ENCODE assay signal across 21 cellular contexts in the genomic region with DNA sequence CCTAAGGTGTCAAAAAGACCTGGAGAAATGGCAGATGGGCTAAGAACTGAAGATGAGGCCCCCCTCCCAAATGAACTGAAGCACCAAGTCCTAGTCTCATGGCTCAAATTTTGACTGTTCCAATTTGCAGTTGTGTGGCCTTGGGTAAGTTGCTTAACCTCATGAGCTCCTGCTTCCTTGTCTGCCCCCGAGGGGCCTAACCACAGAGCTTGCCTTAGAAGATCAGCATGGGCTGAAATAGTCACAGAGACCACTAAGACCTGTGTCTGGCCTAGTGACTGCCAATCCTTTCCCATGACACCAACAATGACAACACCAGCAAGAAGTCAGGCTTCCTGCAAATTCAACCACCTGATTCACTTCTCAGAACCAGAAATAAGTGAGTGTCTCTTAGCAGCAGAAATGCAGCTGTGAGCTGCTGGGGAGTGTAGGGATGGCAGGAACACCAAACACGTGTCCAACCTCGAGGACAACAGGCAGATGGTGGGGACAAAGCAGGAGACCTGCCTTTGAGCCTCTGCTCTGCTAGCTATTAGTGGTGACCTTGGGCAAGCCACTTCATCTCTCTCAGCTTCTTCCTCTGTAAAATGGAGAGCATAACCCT. TPM values are rescaled to one million over a fixed set of nuclear protein-coding genes. Genes with fewer than 3 reads are reported as not detected.
DNase-seq lines count a peak whose midpoint lies in the region; ATAC-seq, FAIRE-seq and TF ChIP-seq lines count a peak whose summit lies in the region.
"Had no signal": no experiment of that assay in that cellular context is flagged by ENCODE, and none has a peak within 500 bp of the region (broad histone marks: within the 10 kb centered on the region; RNA-seq: fewer than 3 reads in every experiment).

No MANE protein-coding gene starts in this region.

- no peaks in the 10 kb centered on the region for H3K9me3 ChIP-seq in stomach
- H3K9me3 ChIP-seq: BE2C had no signal

- peak; percentile 37 for FAIRE-seq in urothelium cell line (lab: Jason Lieb, UNC)
- FAIRE-seq: A204.1, HepG2 had no signal

- DNase-seq in cardiac septum (ENCODE audit: low spot score), result peak; percentile 71
- no peak for DNase-seq in Right ventricle myocardium superior
- DNase-seq in NB4 (ENCODE audit: low read depth), result peak; percentile 99
- peak; percentile 75 for DNase-seq in mesenteric fat pad (ENCODE audit: low spot score)
- DNase-seq in urothelium cell line (ENCODE audit: low spot score), result no peak
- no peak for DNase-seq in stomach
- no peak for DNase-seq in stimulated activated CD4-positive, alpha-beta T cell treated with anti-CD3 and anti-CD28 coated beads, Interleukin-4, amount 100 ng/mL, for 1 hour
- DNase-seq: Calu3; CD4-positive, alpha-beta memory T cell; EL; KBM-7; NCI-H1105 treated with DMSO at 0.1 percent for 48 hours; PC-9 had no signal

- no peak for TF ChIP-seq EP300 in stomach (IDR thresholded peaks at IDR 0.05)

- no peak overlapping the region for H3K27ac ChIP-seq in stomach
- H3K27ac ChIP-seq: PC-9, RWPE1 had no signal

- no peak for TF ChIP-seq POLR2A in NB4 (IDR thresholded peaks at IDR 0.05; ENCODE audit: extremely low read depth, insufficient read length)
- no peak for TF ChIP-seq POLR2A in stomach (IDR thresholded peaks at IDR 0.05)

- H3K4me3 ChIP-seq in NB4 (ENCODE audit: low read depth, low read length) (no peak overlapping the region), stomach (no peak overlapping the region)
- H3K4me3 ChIP-seq: PC-9 had no signal

- 65 to 79% (median 70%) methylated on average over 3 of the region's 3 CpGs for WGBS in stomach, 5 donors

- no peaks in the 10 kb centered on the region for H3K4me1 ChIP-seq in stomach

- peaks cover 0 to 15% (median 0%) of the 10 kb centered on the region in 3 donors for H3K27me3 ChIP-seq in stomach
- H3K27me3 ChIP-seq: BE2C had no signal

- TF ChIP-seq CTCF in NB4 (IDR thresholded peaks at IDR 0.05; ENCODE audit: low read depth, low read length) (no peak), stomach (IDR thresholded peaks at IDR 0.05) (no peak)

- intact Hi-C loops in cardiac septum (cut with DNase I), result no loop called here
- intact Hi-C loops in Right ventricle myocardium superior (cut with DNase I), result no loop called here
- intact Hi-C loops in stomach (cut with DNase I; ENCODE audit: low total_unique reads), result no loop called here

- H3K36me3 ChIP-seq in stomach, result no peaks in the 10 kb centered on the region
- H3K36me3 ChIP-seq: BE2C had no signal

- ATAC-seq in Right ventricle myocardium superior (ENCODE audit: poor library complexity) (no peak), GM18498 (IDR thresholded peaks at IDR 0.05; ENCODE audit: unreplicated experiment) (no peak)
- ATAC-seq: HepG2 had no signal

RNA-seq across cellular contexts. Expression of a gene that starts 23.7 kb away (rescaled TPM):
- total RNA-seq in cardiac septum (0.57 TPM), Right ventricle myocardium superior (0.24 TPM), mesenteric fat pad (0.19 TPM), stomach (not detected)
- not detected for polyA plus RNA-seq in stomach
- total RNA-seq: Calu3; CD4-positive, alpha-beta memory T cell; H4; HepG2; NCI-H460; PC-9; SK-MEL-5 had no signal
- polyA plus RNA-seq: CD4-positive, alpha-beta memory T cell; HepG2 had no signal

Comparison
In these comparisons a context has a peak if more than half of its experiments do, and no peak if none do; other contexts are left out.
1. DNase-seq: peak in cardiac septum (single experiment), NB4 (single experiment) and mesenteric fat pad (single experiment); none in Right ventricle myocardium superior (single experiment), urothelium cell line (single experiment), stomach (single experiment) and stimulated activated CD4-positive, alpha-beta T cell treated with anti-CD3 and anti-CD28 coated beads, Interleukin-4, amount 100 ng/mL, for 1 hour (single experiment).